ENCODE assay signal across 22 cellular contexts in the genomic region with DNA sequence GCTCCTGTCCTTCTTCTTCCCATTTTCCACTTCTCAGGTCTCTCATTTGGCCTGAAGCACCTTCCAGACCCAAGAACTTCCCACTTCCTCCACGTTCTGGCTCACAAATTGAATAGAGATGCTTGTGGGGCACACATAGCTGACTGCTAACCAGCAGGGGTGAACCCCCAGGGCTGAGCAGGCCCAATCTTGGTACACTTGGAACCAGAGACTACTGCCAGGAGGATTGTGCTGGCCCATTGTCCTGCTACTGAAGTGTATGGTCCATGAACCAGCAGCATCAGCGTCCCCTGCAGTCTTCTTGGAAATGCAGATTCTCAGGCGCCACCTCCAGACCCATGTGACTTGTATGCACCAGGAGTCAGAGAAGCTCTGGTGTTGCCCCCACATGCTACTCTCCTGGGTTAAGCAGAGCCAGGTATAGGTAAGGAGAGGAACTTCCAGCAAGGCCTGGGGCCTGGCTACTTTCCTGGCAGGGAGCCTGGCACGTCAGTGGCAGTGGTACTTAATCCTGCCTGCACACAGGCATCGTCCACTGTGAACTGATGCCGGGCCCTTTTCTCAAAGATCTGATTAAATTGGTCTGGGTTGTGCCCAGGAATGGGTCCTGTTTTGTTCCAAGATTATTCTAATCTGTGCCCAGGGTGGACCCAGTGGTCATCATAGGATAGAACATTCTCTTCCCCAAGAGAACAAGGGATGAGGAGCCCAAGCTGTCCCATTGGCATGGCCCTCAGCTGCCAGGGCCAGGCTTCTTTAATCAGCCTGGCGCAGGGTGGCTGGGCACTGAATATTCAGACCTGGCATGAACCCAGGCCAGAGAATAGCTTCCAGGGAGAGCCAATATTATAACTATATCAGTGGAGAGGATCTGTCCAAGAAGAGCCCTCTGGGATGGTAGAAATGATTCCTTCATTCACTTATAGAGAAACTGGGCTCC.
A peak's percentile ranks its signal among the peaks of the same experiment; 100 is the strongest.
DNase-seq lines count a peak whose midpoint lies in the region; ATAC-seq and TF ChIP-seq lines count a peak whose summit lies in the region.
"Had no signal": no experiment of that assay in that cellular context is flagged by ENCODE, and none has a peak within 500 bp of the region (broad histone marks: within the 10 kb centered on the region; RNA-seq: fewer than 3 reads in every experiment).

No MANE protein-coding gene starts in this region.

- H3K4me1 ChIP-seq in colonic mucosa, result no peaks in the 10 kb centered on the region
- H3K4me1 ChIP-seq: BE2C had no signal

- peak overlapping the region; percentile 5 for H3K27ac ChIP-seq in temporal lobe (ENCODE audit: low read depth, low read length)
- H3K27ac ChIP-seq in colonic mucosa, result no peak overlapping the region

- H3K36me3 Mint-ChIP-seq in MCF 10A (ENCODE audit: insufficient read depth, unreplicated experiment), result peaks cover 4% of the 10 kb centered on the region

- no peak overlapping the region for H3K9ac ChIP-seq in colonic mucosa (ENCODE audit: low read depth in 2 of 2, low read length in 2 of 2)

- H3K36me3 ChIP-seq in colonic mucosa, result no peaks in the 10 kb centered on the region
- H3K36me3 ChIP-seq: BE2C, MG63 had no signal

- POLR2A ChIA-PET in MCF 10A (lab: Yijun Ruan, JAX), result no interaction called here

- no peaks in the 10 kb centered on the region for H3K27me3 ChIP-seq in colonic mucosa
- H3K27me3 ChIP-seq: BE2C, MG63 had no signal

- peak; percentile 5 to 20 for DNase-seq in T47D (ENCODE audit: low read depth in 1 of 2, low spot score in 1 of 2)
- no peak for DNase-seq in MCF 10A (ENCODE audit: unreplicated experiment)
- peak; percentile 21 for DNase-seq in cerebellum (ENCODE audit: low spot score)
- DNase-seq in left ventricle myocardium superior, result peak; percentile 38
- no peak for DNase-seq in NCI-H1436 (lab: John Stamatoyannopoulos, UW)
- no peak for DNase-seq in inferior parietal cortex (ENCODE audit: extremely low spot score)
- no peak for DNase-seq in colonic mucosa
- DNase-seq: 8988T, ACHN, BE2C, Calu3, DMS79 treated with DMSO at 0.1 percent for 48 hours, GOT3, HCEC 1CT, KBM-7, MG63, NCI-H1694, NCI-H2029 treated with DMSO at 0.1 percent for 48 hours, NCI-H526 treated with DMSO at 0.1 percent for 48 hours, RPMI8226, SHP77 treated with DMSO at 0.1 percent for 48 hours had no signal

- H3K4me3 Mint-ChIP-seq in MCF 10A (ENCODE audit: unreplicated experiment), result no peak overlapping the region

- H3K9me3 Mint-ChIP-seq in MCF 10A (ENCODE audit: unreplicated experiment), result no peaks in the 10 kb centered on the region

- TF ChIP-seq CTCF in MCF 10A (IDR thresholded peaks at IDR 0.05; ENCODE audit: unreplicated experiment) (no peak), colonic mucosa (IDR thresholded peaks at IDR 0.05) (no peak)

- no peaks in the 10 kb centered on the region for H3K9me3 ChIP-seq in colonic mucosa
- H3K9me3 ChIP-seq: BE2C, MG63 had no signal

- intact Hi-C loops in MCF 10A (cut with micrococcal nuclease) (no loop called here), left ventricle myocardium superior (cut with micrococcal nuclease) (no loop called here), colonic mucosa (cut with DNase I) (no loop called here)

- in situ Hi-C loops in T47D (cut with HindIII; ENCODE audit: low pct_unique_long_range_greater_than_20kb, low sequenced_read_pairs), result no loop called here

- no TSS peak for BruUV-seq in MCF 10A (replicated peaks; lab: Mats Ljungman, UMichigan)

- H3K27me3 Mint-ChIP-seq in MCF 10A (ENCODE audit: insufficient read depth, unreplicated experiment), result no peaks in the 10 kb centered on the region

- H3K4me1 Mint-ChIP-seq in MCF 10A (ENCODE audit: insufficient read depth, unreplicated experiment), result no peaks in the 10 kb centered on the region

- no peak overlapping the region for H3K27ac Mint-ChIP-seq in MCF 10A (ENCODE audit: low read depth, unreplicated experiment)

- no peak overlapping the region for H3K4me3 ChIP-seq in colonic mucosa
- H3K4me3 ChIP-seq: MG63 had no signal

- CTCF ChIA-PET in MCF 10A (lab: Yijun Ruan, JAX), result no interaction called here

- peak; percentile 90 for ATAC-seq in left ventricle myocardium superior

Comparison
In these comparisons a context has a peak if more than half of its experiments do, and no peak if none do; other contexts are left out.
1. DNase-seq: peak in T47D (2 of 2), cerebellum (single experiment) and left ventricle myocardium superior (single experiment); none in MCF 10A (single experiment), NCI-H1436 (single experiment), inferior parietal cortex (single experiment) and colonic mucosa (single experiment).